ENCODE assay signal across 10 cellular contexts in the genomic region with DNA sequence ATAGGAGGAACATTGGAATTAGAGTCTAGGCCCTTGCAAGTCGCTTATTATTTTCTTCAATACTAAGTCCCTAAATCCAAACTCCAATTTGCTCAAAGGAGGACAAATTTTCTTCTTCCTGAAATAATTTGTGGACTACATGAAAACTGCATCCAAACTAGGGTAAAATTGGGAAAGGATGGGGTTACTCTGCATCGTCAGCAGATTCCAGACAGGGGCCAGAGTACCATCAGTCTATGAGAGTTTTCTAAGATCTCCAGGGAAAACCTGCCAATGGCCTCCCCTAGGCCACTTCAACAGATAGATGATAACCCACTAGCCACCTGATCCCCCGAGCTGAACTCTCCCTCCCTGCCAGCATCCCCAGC. TPM values are rescaled to one million over a fixed set of nuclear protein-coding genes. Genes with fewer than 3 reads are reported as not detected.
A peak's percentile ranks its signal among the peaks of the same experiment; 100 is the strongest.
DNase-seq lines count a peak whose midpoint lies in the region; ATAC-seq, FAIRE-seq and TF ChIP-seq lines count a peak whose summit lies in the region.
"Had no signal": no experiment of that assay in that cellular context is flagged by ENCODE, and none has a peak within 500 bp of the region (broad histone marks: within the 10 kb centered on the region; RNA-seq: fewer than 3 reads in every experiment).

No MANE protein-coding gene starts in this region.

- H3K27ac ChIP-seq in CD4-positive, alpha-beta T cell (ENCODE audit: low read depth, low read length): no peak overlapping the region
- H3K27ac ChIP-seq in MM.1S (ENCODE audit: low read length) (no peak overlapping the region), H1 (ENCODE audit: low read depth, low read length) (no peak overlapping the region), neuronal stem cell (replicated peaks; ENCODE audit: low read length) (no peak overlapping the region), RWPE1 (no peak overlapping the region)

- H3K9ac ChIP-seq in MM.1S (ENCODE audit: low read length) (peak overlapping the region; percentile 56; the same call in 1 of the 2 replicates), H1 (replicated peaks in 1 of 4; ENCODE audit: extremely low read depth in 1 of 4, low read depth in 3 of 4, low read length in 3 of 4) (peak overlapping the region in 1 of 4 experiments; percentile 14; a peak in 1 of 7 replicates), neuronal stem cell (ENCODE audit: low read depth, low read length, poor library complexity) (peak overlapping the region; percentile 86)

- no peak for FAIRE-seq in H1 (lab: Jason Lieb, UNC)
- FAIRE-seq in GM19239 (lab: Jason Lieb, UNC): no peak
- FAIRE-seq: endothelial cell of umbilical vein had no signal

- WGBS in H1 (ENCODE audit: extremely low coverage in 1 of 2, insufficient coverage in 1 of 2, insufficient read length in 1 of 2, insufficient replicate concordance in 2 of 2, low coverage in 1 of 2, low lambda C conversion rate in 2 of 2, missing lambda C conversion rate in 1 of 2), 2 experiments: 40% methylated on average over 3 of the region's 3 CpGs; no CpG with 5 or more reads in 1 of the 2 experiments
- no CpG with 5 or more reads among the region's 3 CpGs for WGBS in neuronal stem cell (ENCODE audit: extremely low coverage in 2 of 2, insufficient read length in 2 of 2, insufficient replicate concordance in 1 of 2), 2 donors

- peaks cover 4% of the 10 kb centered on the region; the same call in 1 of the 2 replicates for H3K23me2 ChIP-seq in H1 (ENCODE audit: low read depth, low read length)

- no peak overlapping the region for H2BK20ac ChIP-seq in H1 (ENCODE audit: low read length)

- H3K36me3 ChIP-seq in MM.1S (replicated peaks; ENCODE audit: insufficient read depth, low read length) (no peaks in the 10 kb centered on the region), H1 (ENCODE audit: control insufficient read depth in 2 of 4, insufficient read depth in 4 of 4, low read length in 3 of 4) (no peaks in the 10 kb centered on the region), neuronal stem cell (replicated peaks in 1 of 2; ENCODE audit: control insufficient read depth in 2 of 2, insufficient read depth in 2 of 2, low read length in 2 of 2) (no peaks in the 10 kb centered on the region)

- H2AK5ac ChIP-seq in H1 (ENCODE audit: low read depth, low read length) (no peak overlapping the region), neuronal stem cell (ENCODE audit: low read depth, low read length) (peak overlapping the region; percentile 56)

- H3K79me1 ChIP-seq in H1 (ENCODE audit: low read depth, low read length): no peaks in the 10 kb centered on the region
- no peaks in the 10 kb centered on the region for H3K79me1 ChIP-seq in neuronal stem cell (ENCODE audit: low read depth, low read length)

- no peaks in the 10 kb centered on the region for H3K9me2 ChIP-seq in MM.1S (replicated peaks; ENCODE audit: insufficient read depth, low read length)

- H3K56ac ChIP-seq in H1 (replicated peaks; ENCODE audit: insufficient read length, low read depth, low read length): no peak overlapping the region

- H3K27me3 ChIP-seq in CD4-positive, alpha-beta T cell (ENCODE audit: control insufficient read depth, insufficient read depth, low read length): peaks cover 11% of the 10 kb centered on the region
- H3K27me3 ChIP-seq in MM.1S (replicated peaks; ENCODE audit: insufficient read depth, low read length) (no peaks in the 10 kb centered on the region), H1 (replicated peaks in 1 of 4; ENCODE audit: control insufficient read depth in 3 of 4, extremely low read depth in 1 of 4, insufficient read depth in 3 of 4, low read length in 3 of 4) (peaks cover 4 to 45% (median 38%) of the 10 kb centered on the region in 4 experiments), neuronal stem cell (ENCODE audit: control insufficient read depth in 3 of 3, insufficient read depth in 3 of 3, low read depth in 1 of 3, low read length in 3 of 3) (peaks cover 2 to 84% (median 16%) of the 10 kb centered on the region in 3 experiments)

- no peaks in the 10 kb centered on the region for H3F3A ChIP-seq in MM.1S (ENCODE audit: insufficient read depth, low read length)

- H4K91ac ChIP-seq in H1 (replicated peaks; ENCODE audit: insufficient read length, low read length) (peak overlapping the region; percentile 34), neuronal stem cell (ENCODE audit: low read depth, low read length, poor library complexity) (no peak overlapping the region)

- no peaks in the 10 kb centered on the region for H3K9me3 ChIP-seq in CD4-positive, alpha-beta T cell (ENCODE audit: control insufficient read depth, low read length)
- H3K9me3 ChIP-seq in MM.1S (replicated peaks; ENCODE audit: insufficient read depth, low read length) (no peaks in the 10 kb centered on the region), H1 (ENCODE audit: insufficient read depth in 2 of 2, low read depth in 1 of 2, low read length in 1 of 2) (no peaks in the 10 kb centered on the region), neuronal stem cell (replicated peaks in 1 of 2; ENCODE audit: control insufficient read depth in 2 of 2, insufficient read depth in 1 of 2, low read depth in 1 of 2, low read length in 2 of 2) (no peaks in the 10 kb centered on the region)

- peaks cover 47% of the 10 kb centered on the region for H3K27me3 Mint-ChIP-seq in CD4-positive, alpha-beta T cell

- H2BK15ac ChIP-seq in H1 (ENCODE audit: low read length) (no peak overlapping the region), neuronal stem cell (ENCODE audit: low read length) (peak overlapping the region; percentile 90)

- H3K4me1 Mint-ChIP-seq in CD4-positive, alpha-beta T cell (ENCODE audit: low read depth): no peaks in the 10 kb centered on the region

- H3K36me3 Mint-ChIP-seq in CD4-positive, alpha-beta T cell (ENCODE audit: low read depth): no peaks in the 10 kb centered on the region

- no peak for ATAC-seq in CD4-positive, alpha-beta T cell (ENCODE audit: poor library complexity)

- H3K23ac ChIP-seq in H1 (ENCODE audit: insufficient read length): no peak overlapping the region
- H3K23ac ChIP-seq in neuronal stem cell (ENCODE audit: low read depth, low read length, poor library complexity): peak overlapping the region; percentile 37

- TF ChIP-seq POLR2A in H1 (IDR thresholded peaks at IDR 0.05; ENCODE audit: control extremely low read depth in 1 of 2, low read depth in 2 of 2, low read length in 2 of 2): no peak

- CTCF ChIA-PET in CD4-positive, alpha-beta T cell (lab: Charles Lee): interaction anchor here (1.5 kb wide), 1 partner anchor 35 kb away, joined by 3 read pairs; no protein-coding TSS in a partner anchor
- CTCF ChIA-PET in H1 (lab: Charles Lee; ENCODE audit: partially characterized antibody): interaction anchor here (0.6 to 16.5 kb wide), 7 partner anchors 9 to 322 kb away, joined by 3 to 337 read pairs (median 14); a partner anchor contains a TSS
- CTCF ChIA-PET in RWPE1 (lab: Yijun Ruan, JAX): interaction anchor here (0.6 to 1.1 kb wide), 2 partner anchors 9 to 64 kb away, joined by 3 to 4 read pairs; no protein-coding TSS in a partner anchor

- H3K4ac ChIP-seq in H1 (replicated peaks; ENCODE audit: insufficient read length, low read depth, low read length) (no peak overlapping the region), neuronal stem cell (ENCODE audit: low read length) (no peak overlapping the region)

- POLR2A ChIA-PET in CD4-positive, alpha-beta T cell (lab: Charles Lee): interaction anchor here (1.2 kb wide), 1 partner anchor 9 kb away, joined by 3 read pairs; no protein-coding TSS in a partner anchor
- POLR2A ChIA-PET in H1 (lab: Charles Lee; ENCODE audit: partially characterized antibody): interaction anchor here (1.0 to 1.7 kb wide), 5 partner anchors 9 to 63 kb away, joined by 3 to 5 read pairs (median 4); a partner anchor contains a TSS
- POLR2A ChIA-PET in RWPE1 (lab: Yijun Ruan, JAX; ENCODE audit: low non-redundant PET): no interaction called here

- H4K8ac ChIP-seq in H1 (ENCODE audit: extremely low read depth, insufficient read depth, low read length) (peak overlapping the region; percentile 35; the same call in 1 of the 2 replicates), neuronal stem cell (ENCODE audit: low read depth, low read length) (peak overlapping the region; percentile 26)

- intact Hi-C loops in CD4-positive, alpha-beta T cell (cut with DNase I, micrococcal nuclease): no loop called here

- no peak overlapping the region for H4K5ac ChIP-seq in H1 (ENCODE audit: insufficient read length, low read depth, low read length)

- no peak for TF ChIP-seq EP300 in H1 (IDR thresholded peaks at IDR 0.05; ENCODE audit: borderline replicate concordance in 1 of 2, low read depth in 2 of 2, low read length in 2 of 2)

- no peak overlapping the region for H2BK5ac ChIP-seq in H1 (ENCODE audit: low read depth, low read length)
- no peak overlapping the region for H2BK5ac ChIP-seq in neuronal stem cell (ENCODE audit: low read length)

- peak overlapping the region; percentile 90 for H2AFZ ChIP-seq in MM.1S (ENCODE audit: low read length)
- no peak overlapping the region for H2AFZ ChIP-seq in H1 (ENCODE audit: low read length)
- no peak overlapping the region for H2AFZ ChIP-seq in neuronal stem cell (ENCODE audit: low read length)

- H3K4me3 Mint-ChIP-seq in CD4-positive, alpha-beta T cell: peak overlapping the region; percentile 61

- TF ChIP-seq RAD21 in H1 (IDR thresholded peaks at IDR 0.05 in 1 of 2, conservative IDR thresholded peaks at IDR 0.05 in 1 of 2; ENCODE audit: low read depth in 2 of 2, low read length in 2 of 2): no peak

- H3K4me3 ChIP-seq in MM.1S (ENCODE audit: low read length): peak overlapping the region; percentile 89
- H3K4me3 ChIP-seq in H1 (ENCODE audit: extremely low read depth in 1 of 4, insufficient read depth in 2 of 4, low read depth in 3 of 4, low read length in 4 of 4): peak overlapping the region; percentile 43 to 76 (median 54)
- peak overlapping the region in 1 of 2 donors; percentile 91 for H3K4me3 ChIP-seq in neuronal stem cell (ENCODE audit: low read length in 2 of 2)

- H3K27ac Mint-ChIP-seq in CD4-positive, alpha-beta T cell: no peak overlapping the region

- peaks cover 10% of the 10 kb centered on the region; the same call in 1 of the 2 replicates for H3K4me1 ChIP-seq in MM.1S (ENCODE audit: low read length)
- H3K4me1 ChIP-seq in H1 (replicated peaks in 1 of 4; ENCODE audit: control insufficient read depth in 3 of 4, insufficient read depth in 4 of 4, low read length in 3 of 4): peaks cover 0 to 5% (median 0%) of the 10 kb centered on the region in 4 experiments; a peak in 1 of 7 replicates
- H3K4me1 ChIP-seq in neuronal stem cell (ENCODE audit: control insufficient read depth in 2 of 2, insufficient read depth in 1 of 2, low read depth in 1 of 2, low read length in 2 of 2): peaks cover 0 to 1% of the 10 kb centered on the region in 2 donors

- H3K9me3 Mint-ChIP-seq in CD4-positive, alpha-beta T cell: no peaks in the 10 kb centered on the region

- H4K20me1 ChIP-seq in MM.1S (ENCODE audit: insufficient read depth, low read length) (no peaks in the 10 kb centered on the region), H1 (replicated peaks in 1 of 2; ENCODE audit: control insufficient read depth in 1 of 2, insufficient read depth in 2 of 2, low read length in 2 of 2) (no peaks in the 10 kb centered on the region)

- H2BK12ac ChIP-seq in H1 (ENCODE audit: low read depth, low read length) (no peak overlapping the region), neuronal stem cell (ENCODE audit: low read length) (peak overlapping the region; percentile 16)

- no peak for TF ChIP-seq CTCF in CD4-positive, alpha-beta T cell (IDR thresholded peaks at IDR 0.05)
- TF ChIP-seq CTCF in MM.1S (IDR thresholded peaks at IDR 0.05; ENCODE audit: low read length) (no peak), H1 (IDR thresholded peaks at IDR 0.05; ENCODE audit: control extremely low read depth in 1 of 3, insufficient read depth in 1 of 3, low read depth in 1 of 3, low read length in 3 of 3) (no peak), RWPE1 (conservative IDR thresholded peaks at IDR 0.05; ENCODE audit: low read depth) (no peak)

- H2BK120ac ChIP-seq in H1 (replicated peaks; ENCODE audit: low read depth, low read length): no peak overlapping the region
- no peak overlapping the region for H2BK120ac ChIP-seq in neuronal stem cell (ENCODE audit: low read depth, low read length)

- H3K18ac ChIP-seq in H1 (ENCODE audit: extremely low read depth, low read length) (0 out of 2 replicates have a peak overlapping the region, but pooled peaks have one; percentile 16), neuronal stem cell (ENCODE audit: low read length) (peak overlapping the region; percentile 88)

- DNase-seq in CD4-positive, alpha-beta T cell: no peak
- no peak for DNase-seq in MM.1S
- no peak for DNase-seq in H1 (ENCODE audit: low read depth in 1 of 2, low spot score in 2 of 2)
- DNase-seq in neuronal stem cell (ENCODE audit: low spot score): no peak
- DNase-seq in NCI-H526 (lab: John Stamatoyannopoulos, UW): no peak
- no peak for DNase-seq in GM19239 (ENCODE audit: insufficient read length, low spot score)
- no peak for DNase-seq in D341Med (ENCODE audit: low spot score)
- no peak for DNase-seq in RWPE1 (ENCODE audit: low spot score)

- H3K4me2 ChIP-seq in MM.1S (ENCODE audit: low read depth, low read length) (peak overlapping the region; percentile 91), H1 (ENCODE audit: insufficient read depth in 1 of 2, low read depth in 2 of 2, low read length in 2 of 2) (peak overlapping the region; percentile 68 to 75), neuronal stem cell (ENCODE audit: insufficient read depth, low read length, poor library complexity, severe bottlenecking) (peak overlapping the region; percentile 67)

- no peak overlapping the region for H3K14ac ChIP-seq in H1 (ENCODE audit: insufficient read length)
- H3K14ac ChIP-seq in neuronal stem cell (ENCODE audit: low read length): peak overlapping the region; percentile 25

- H3K79me2 ChIP-seq in MM.1S (ENCODE audit: low read length): no peaks in the 10 kb centered on the region; the same call in 1 of the 2 replicates
- H3K79me2 ChIP-seq in H1 (ENCODE audit: control insufficient read depth in 1 of 2, insufficient read depth in 2 of 2, low read length in 2 of 2): no peaks in the 10 kb centered on the region

RNA-seq across cellular contexts. Expression of a gene that starts 0.5 kb away (rescaled TPM):
- under 1 TPM in 1 of 2 experiments, not detected in 1; 0.05 TPM for total RNA-seq in CD4-positive, alpha-beta T cell
- total RNA-seq in H1 (2021; fragmentation: NEBNext Ultra II Directional; extraction: Animal tissue kit (Norgen Biotek cat#: 25700)): 3.1 and 3.5 TPM in 2 replicates
- polyA plus RNA-seq in H1 (2011; rRNA removed): 1.8 and 2.9 TPM in 2 replicates
- polyA plus RNA-seq in H1 (2011; cell fraction: cytosol; rRNA removed): 1.6 TPM
- polyA plus RNA-seq in H1 (2011; cell fraction: nucleus; rRNA removed): 3.1 TPM
- polyA plus RNA-seq in H1 (2012, experiment 1 of 2): 1.4 to 2.6 TPM (median 2.2 TPM) in 4 replicates
- polyA plus RNA-seq in H1 (2012, experiment 2 of 2): 1.8 TPM
- polyA plus RNA-seq in H1 (2013, experiment 1 of 2): 2.2 TPM
- 2.0 TPM for polyA plus RNA-seq in H1 (2013, experiment 2 of 2)
- 2.0 and 2.3 TPM in 2 replicates for polyA minus RNA-seq in H1 (2011; rRNA and poly(A)+ RNA removed)
- 1.5 TPM for polyA minus RNA-seq in H1 (2011; cell fraction: cytosol; rRNA and poly(A)+ RNA removed)
- polyA minus RNA-seq in H1 (2011; cell fraction: nucleus; rRNA and poly(A)+ RNA removed): 1.8 TPM
- 6.7 TPM for polyA plus RNA-seq in neuronal stem cell (2013, experiment 1 of 2)
- 6.9 TPM for polyA plus RNA-seq in neuronal stem cell (2013, experiment 2 of 2)
- total RNA-seq: endothelial cell of umbilical vein had no signal
- polyA plus RNA-seq: endothelial cell of umbilical vein had no signal

RNA-seq across cellular contexts. Expression of a gene that starts 33.0 kb away (rescaled TPM):
- 1 to 10 TPM; 1.1 to 1.3 TPM for total RNA-seq in CD4-positive, alpha-beta T cell
- total RNA-seq in H1 (2021; fragmentation: NEBNext Ultra II Directional; extraction: Animal tissue kit (Norgen Biotek cat#: 25700)): not detected in 2 replicates
- polyA plus RNA-seq in H1 (2011; rRNA removed): 0.06 TPM in 1 of 2 replicates, not detected in the other
- not detected for polyA plus RNA-seq in H1 (2011; cell fraction: cytosol; rRNA removed)
- polyA plus RNA-seq in H1 (2011; cell fraction: nucleus; rRNA removed): not detected
- polyA plus RNA-seq in H1 (2012, experiment 1 of 2): not detected in 4 replicates
- polyA plus RNA-seq in H1 (2012, experiment 2 of 2): not detected
- polyA plus RNA-seq in H1 (2013, experiment 1 of 2): not detected
- polyA plus RNA-seq in H1 (2013, experiment 2 of 2): not detected
- polyA minus RNA-seq in H1 (2011; rRNA and poly(A)+ RNA removed): 0.16 TPM in 1 of 2 replicates, not detected in the other
- not detected for polyA minus RNA-seq in H1 (2011; cell fraction: cytosol; rRNA and poly(A)+ RNA removed)
- not detected for polyA minus RNA-seq in H1 (2011; cell fraction: nucleus; rRNA and poly(A)+ RNA removed)
- polyA plus RNA-seq in neuronal stem cell (2013, experiment 1 of 2): 0.04 TPM
- not detected for polyA plus RNA-seq in neuronal stem cell (2013, experiment 2 of 2)
- total RNA-seq: endothelial cell of umbilical vein, G401 had no signal
- polyA plus RNA-seq: endothelial cell of umbilical vein had no signal

RNA-seq across cellular contexts. Expression of a gene that starts 52.3 kb away (rescaled TPM):
- 10 to 100 TPM; 22.8 to 22.9 TPM for total RNA-seq in CD4-positive, alpha-beta T cell
- 0.46 and 0.54 TPM in 2 replicates for total RNA-seq in H1 (2021; fragmentation: NEBNext Ultra II Directional; extraction: Animal tissue kit (Norgen Biotek cat#: 25700))
- polyA plus RNA-seq in H1 (2011; rRNA removed): 0.55 and 0.74 TPM in 2 replicates
- polyA plus RNA-seq in H1 (2011; cell fraction: cytosol; rRNA removed): 0.72 TPM
- 0.97 TPM for polyA plus RNA-seq in H1 (2011; cell fraction: nucleus; rRNA removed)
- 0.32 to 0.92 TPM (median 0.64 TPM) in 4 replicates for polyA plus RNA-seq in H1 (2012, experiment 1 of 2)
- 0.41 TPM for polyA plus RNA-seq in H1 (2012, experiment 2 of 2)
- 0.81 TPM for polyA plus RNA-seq in H1 (2013, experiment 1 of 2)
- polyA plus RNA-seq in H1 (2013, experiment 2 of 2): 0.79 TPM
- 1.8 and 2.1 TPM in 2 replicates for polyA minus RNA-seq in H1 (2011; rRNA and poly(A)+ RNA removed)
- 0.51 TPM for polyA minus RNA-seq in H1 (2011; cell fraction: cytosol; rRNA and poly(A)+ RNA removed)
- 1.00 TPM for polyA minus RNA-seq in H1 (2011; cell fraction: nucleus; rRNA and poly(A)+ RNA removed)
- polyA plus RNA-seq in neuronal stem cell (2013, experiment 1 of 2): 0.18 TPM
- 0.11 TPM for polyA plus RNA-seq in neuronal stem cell (2013, experiment 2 of 2)
- total RNA-seq: endothelial cell of umbilical vein had no signal
- polyA plus RNA-seq: endothelial cell of umbilical vein had no signal

Comparison
In these comparisons a context has a peak if more than half of its experiments do, and no peak if none do; other contexts are left out.
1. RNA of a gene that starts 52.3 kb away (total RNA-seq): 22.8 to 22.9 TPM in CD4-positive, alpha-beta T cell; 0.46 to 0.54 TPM in H1; every median in the first group is over 10 times any median in the second.
2. Peak in every context shown above with its lines, with median percentiles within 50 percentile points of each other: H3K4me2 ChIP-seq.